In the genomic region with DNA sequence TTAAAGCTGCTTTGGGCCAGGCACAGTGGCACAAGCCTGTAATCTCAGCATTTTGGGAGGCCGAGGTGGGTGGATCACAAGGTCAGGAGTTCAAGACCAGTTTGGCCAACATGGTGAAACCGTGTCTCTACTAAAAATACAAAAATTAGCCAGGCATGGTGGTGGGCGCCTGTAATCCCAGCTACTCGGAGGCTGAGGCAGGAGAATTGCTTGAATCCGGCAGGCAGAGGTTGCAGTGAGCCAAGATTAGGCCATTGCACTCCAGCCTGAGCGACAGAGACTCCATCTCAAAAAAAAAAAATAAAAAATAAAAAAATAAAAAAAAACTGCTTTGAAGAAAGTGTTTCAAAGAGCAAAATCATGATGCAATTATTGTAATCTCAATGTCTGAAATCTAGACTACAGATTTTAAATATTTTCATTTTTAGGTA, we compare ENCODE assay signal across 1 cellular context.
A peak's percentile ranks its signal among the peaks of the same experiment; 100 is the strongest.
TF ChIP-seq lines count a peak whose summit lies in the region.
"Not testable (repeated sequence)": the region's sequence is repeated elsewhere in the genome, so short reads cannot be mapped to it uniquely, and the experiment has no call there.

No MANE protein-coding gene starts in this region.

TF ChIP-seq in K562, 482 proteins besides CTCF, POLR2A, EP300 and RAD21 (continued from another document):
- TF ChIP-seq ZNF41 (CRISPR knock-in tag; conservative IDR thresholded peaks at IDR 0.05): 0 out of 2 replicates have a peak, but pooled peaks have one; percentile 15
- TF ChIP-seq SMAD4 (CRISPR knock-in tag; conservative IDR thresholded peaks at IDR 0.05): peak; percentile 77
- TF ChIP-seq DDX20 (tag; IDR thresholded peaks at IDR 0.05; ENCODE audit: low read depth): 0 out of 2 replicates have a peak, but pooled peaks have one; percentile 68
- TF ChIP-seq, protein P1, sequence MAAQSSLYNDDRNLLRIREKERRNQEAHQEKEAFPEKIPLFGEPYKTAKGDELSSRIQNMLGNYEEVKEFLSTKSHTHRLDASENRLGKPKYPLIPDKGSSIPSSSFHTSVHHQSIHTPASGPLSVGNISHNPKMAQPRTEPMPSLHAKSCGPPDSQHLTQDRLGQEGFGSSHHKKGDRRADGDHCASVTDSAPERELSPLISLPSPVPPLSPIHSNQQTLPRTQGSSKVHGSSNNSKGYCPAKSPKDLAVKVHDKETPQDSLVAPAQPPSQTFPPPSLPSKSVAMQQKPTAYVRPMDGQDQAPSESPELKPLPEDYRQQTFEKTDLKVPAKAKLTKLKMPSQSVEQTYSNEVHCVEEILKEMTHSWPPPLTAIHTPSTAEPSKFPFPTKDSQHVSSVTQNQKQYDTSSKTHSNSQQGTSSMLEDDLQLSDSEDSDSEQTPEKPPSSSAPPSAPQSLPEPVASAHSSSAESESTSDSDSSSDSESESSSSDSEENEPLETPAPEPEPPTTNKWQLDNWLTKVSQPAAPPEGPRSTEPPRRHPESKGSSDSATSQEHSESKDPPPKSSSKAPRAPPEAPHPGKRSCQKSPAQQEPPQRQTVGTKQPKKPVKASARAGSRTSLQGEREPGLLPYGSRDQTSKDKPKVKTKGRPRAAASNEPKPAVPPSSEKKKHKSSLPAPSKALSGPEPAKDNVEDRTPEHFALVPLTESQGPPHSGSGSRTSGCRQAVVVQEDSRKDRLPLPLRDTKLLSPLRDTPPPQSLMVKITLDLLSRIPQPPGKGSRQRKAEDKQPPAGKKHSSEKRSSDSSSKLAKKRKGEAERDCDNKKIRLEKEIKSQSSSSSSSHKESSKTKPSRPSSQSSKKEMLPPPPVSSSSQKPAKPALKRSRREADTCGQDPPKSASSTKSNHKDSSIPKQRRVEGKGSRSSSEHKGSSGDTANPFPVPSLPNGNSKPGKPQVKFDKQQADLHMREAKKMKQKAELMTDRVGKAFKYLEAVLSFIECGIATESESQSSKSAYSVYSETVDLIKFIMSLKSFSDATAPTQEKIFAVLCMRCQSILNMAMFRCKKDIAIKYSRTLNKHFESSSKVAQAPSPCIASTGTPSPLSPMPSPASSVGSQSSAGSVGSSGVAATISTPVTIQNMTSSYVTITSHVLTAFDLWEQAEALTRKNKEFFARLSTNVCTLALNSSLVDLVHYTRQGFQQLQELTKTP (IDR thresholded peaks at IDR 0.05; ENCODE audit: low read depth in 1 of 2, partially characterized antibody in 2 of 2): peak; percentile 27 to 44
- peak; percentile 62 for TF ChIP-seq CXXC5 (CRISPR knock-in tag; IDR thresholded peaks at IDR 0.05)
- TF ChIP-seq NFRKB (IDR thresholded peaks at IDR 0.05; ENCODE audit: low read depth): peak; percentile 45; the same call in 1 of the 2 replicates
- TF ChIP-seq, protein P2, sequence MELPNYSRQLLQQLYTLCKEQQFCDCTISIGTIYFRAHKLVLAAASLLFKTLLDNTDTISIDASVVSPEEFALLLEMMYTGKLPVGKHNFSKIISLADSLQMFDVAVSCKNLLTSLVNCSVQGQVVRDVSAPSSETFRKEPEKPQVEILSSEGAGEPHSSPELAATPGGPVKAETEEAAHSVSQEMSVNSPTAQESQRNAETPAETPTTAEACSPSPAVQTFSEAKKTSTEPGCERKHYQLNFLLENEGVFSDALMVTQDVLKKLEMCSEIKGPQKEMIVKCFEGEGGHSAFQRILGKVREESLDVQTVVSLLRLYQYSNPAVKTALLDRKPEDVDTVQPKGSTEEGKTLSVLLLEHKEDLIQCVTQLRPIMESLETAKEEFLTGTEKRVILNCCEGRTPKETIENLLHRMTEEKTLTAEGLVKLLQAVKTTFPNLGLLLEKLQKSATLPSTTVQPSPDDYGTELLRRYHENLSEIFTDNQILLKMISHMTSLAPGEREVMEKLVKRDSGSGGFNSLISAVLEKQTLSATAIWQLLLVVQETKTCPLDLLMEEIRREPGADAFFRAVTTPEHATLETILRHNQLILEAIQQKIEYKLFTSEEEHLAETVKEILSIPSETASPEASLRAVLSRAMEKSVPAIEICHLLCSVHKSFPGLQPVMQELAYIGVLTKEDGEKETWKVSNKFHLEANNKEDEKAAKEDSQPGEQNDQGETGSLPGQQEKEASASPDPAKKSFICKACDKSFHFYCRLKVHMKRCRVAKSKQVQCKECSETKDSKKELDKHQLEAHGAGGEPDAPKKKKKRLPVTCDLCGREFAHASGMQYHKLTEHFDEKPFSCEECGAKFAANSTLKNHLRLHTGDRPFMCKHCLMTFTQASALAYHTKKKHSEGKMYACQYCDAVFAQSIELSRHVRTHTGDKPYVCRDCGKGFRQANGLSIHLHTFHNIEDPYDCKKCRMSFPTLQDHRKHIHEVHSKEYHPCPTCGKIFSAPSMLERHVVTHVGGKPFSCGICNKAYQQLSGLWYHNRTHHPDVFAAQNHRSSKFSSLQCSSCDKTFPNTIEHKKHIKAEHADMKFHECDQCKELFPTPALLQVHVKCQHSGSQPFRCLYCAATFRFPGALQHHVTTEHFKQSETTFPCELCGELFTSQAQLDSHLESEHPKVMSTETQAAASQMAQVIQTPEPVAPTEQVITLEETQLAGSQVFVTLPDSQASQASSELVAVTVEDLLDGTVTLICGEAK (IDR thresholded peaks at IDR 0.05): peak; percentile 42; the same call in 1 of the 2 replicates
- TF ChIP-seq, protein P2 (CRISPR knock-in tag; IDR thresholded peaks at IDR 0.05): not testable (repeated sequence)
- TF ChIP-seq, protein P3, sequence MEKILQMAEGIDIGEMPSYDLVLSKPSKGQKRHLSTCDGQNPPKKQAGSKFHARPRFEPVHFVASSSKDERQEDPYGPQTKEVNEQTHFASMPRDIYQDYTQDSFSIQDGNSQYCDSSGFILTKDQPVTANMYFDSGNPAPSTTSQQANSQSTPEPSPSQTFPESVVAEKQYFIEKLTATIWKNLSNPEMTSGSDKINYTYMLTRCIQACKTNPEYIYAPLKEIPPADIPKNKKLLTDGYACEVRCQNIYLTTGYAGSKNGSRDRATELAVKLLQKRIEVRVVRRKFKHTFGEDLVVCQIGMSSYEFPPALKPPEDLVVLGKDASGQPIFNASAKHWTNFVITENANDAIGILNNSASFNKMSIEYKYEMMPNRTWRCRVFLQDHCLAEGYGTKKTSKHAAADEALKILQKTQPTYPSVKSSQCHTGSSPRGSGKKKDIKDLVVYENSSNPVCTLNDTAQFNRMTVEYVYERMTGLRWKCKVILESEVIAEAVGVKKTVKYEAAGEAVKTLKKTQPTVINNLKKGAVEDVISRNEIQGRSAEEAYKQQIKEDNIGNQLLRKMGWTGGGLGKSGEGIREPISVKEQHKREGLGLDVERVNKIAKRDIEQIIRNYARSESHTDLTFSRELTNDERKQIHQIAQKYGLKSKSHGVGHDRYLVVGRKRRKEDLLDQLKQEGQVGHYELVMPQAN (IDR thresholded peaks at IDR 0.05; ENCODE audit: borderline replicate concordance): peak; percentile 58; the same call in 1 of the 2 replicates
- TF ChIP-seq, protein P4, sequence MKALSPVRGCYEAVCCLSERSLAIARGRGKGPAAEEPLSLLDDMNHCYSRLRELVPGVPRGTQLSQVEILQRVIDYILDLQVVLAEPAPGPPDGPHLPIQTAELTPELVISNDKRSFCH (CRISPR knock-in tag; IDR thresholded peaks at IDR 0.05): not testable (repeated sequence)
- TF ChIP-seq, protein P4 (tag; IDR thresholded peaks at IDR 0.05): peak; percentile 39; the same call in 1 of the 2 replicates
- TF ChIP-seq ZNF175 (CRISPR knock-in tag; IDR thresholded peaks at IDR 0.05; ENCODE audit: low read depth): peak; percentile 84
- TF ChIP-seq MTA1 (IDR thresholded peaks at IDR 0.05; ENCODE audit: borderline replicate concordance): 0 out of 2 replicates have a peak, but pooled peaks have one; percentile 44
